ENCODE assay signal across 20 cellular contexts in genomic region chr22:49198705-49199084, GRCh38.
DNase-seq lines count a peak whose midpoint lies in the region; ATAC-seq and TF ChIP-seq lines count a peak whose summit lies in the region.
"Had no signal": no experiment of that assay in that cellular context is flagged by ENCODE, and none has a peak within 500 bp of the region (broad histone marks: within the 10 kb centered on the region; RNA-seq: fewer than 3 reads in every experiment).

No MANE protein-coding gene starts in this region.

- no peaks in the 10 kb centered on the region for H3K27me3 ChIP-seq in RWPE2 (ENCODE audit: insufficient read depth, poor library complexity, severe bottlenecking)
- H3K27me3 ChIP-seq in tibial artery = peaks cover 0 to 7% of the 10 kb centered on the region in 2 donors

- H3K4me1 ChIP-seq in RWPE2 (ENCODE audit: insufficient read depth, poor library complexity, severe bottlenecking) = no peaks in the 10 kb centered on the region
- no peaks in the 10 kb centered on the region for H3K4me1 ChIP-seq in tibial artery
- H3K4me1 ChIP-seq: HAP-1 had no signal

- no peak for ATAC-seq in RWPE2 (ENCODE audit: low read depth)
- no peak for ATAC-seq in GM21390 (IDR thresholded peaks at IDR 0.05; ENCODE audit: unreplicated experiment)
- no peak for ATAC-seq in HG03097 (IDR thresholded peaks at IDR 0.05; ENCODE audit: low FRiP score, unreplicated experiment)
- no peak for ATAC-seq in HG03135 (IDR thresholded peaks at IDR 0.05; ENCODE audit: unreplicated experiment)

- no peaks in the 10 kb centered on the region for H3K4me1 Mint-ChIP-seq in osteocyte (ENCODE audit: unreplicated experiment)

- DNase-seq in RWPE2 (ENCODE audit: low spot score) (peak; percentile 34), ecto neural progenitor cell (ENCODE audit: low spot score) (peak; percentile 15), osteocyte (ENCODE audit: extremely low spot score, unreplicated experiment) (peak; percentile 54), tibial artery (peak; percentile 16 to 47)
- DNase-seq: COR-L47; DMS79; Karpas-422; NCI-H1694; NCI-H2081; NCI-H2171; NCI-H345; NCI-H524; NCI-H774; NK-92 treated with Interleukin-12 subunit alpha and Interleukin-12 subunit beta, amount 100 ng/mL, for 24 hours had no signal

- no peaks in the 10 kb centered on the region for H3K36me3 Mint-ChIP-seq in osteocyte (ENCODE audit: unreplicated experiment)

- no peak for TF ChIP-seq CTCF in RWPE2 (IDR thresholded peaks at IDR 0.05; ENCODE audit: poor library complexity, severe bottlenecking)
- no peak for TF ChIP-seq CTCF in osteocyte (IDR thresholded peaks at IDR 0.05)
- no peak for TF ChIP-seq CTCF in tibial artery (IDR thresholded peaks at IDR 0.05)

- no peaks in the 10 kb centered on the region for H3K27me3 Mint-ChIP-seq in osteocyte (ENCODE audit: unreplicated experiment)

- no peaks in the 10 kb centered on the region for H3K9me3 ChIP-seq in RWPE2 (ENCODE audit: severe bottlenecking)
- no peaks in the 10 kb centered on the region for H3K9me3 ChIP-seq in tibial artery
- H3K9me3 ChIP-seq: HAP-1 had no signal

- no peak overlapping the region for H3K4me3 ChIP-seq in RWPE2 (ENCODE audit: severe bottlenecking)
- no peak overlapping the region for H3K4me3 ChIP-seq in tibial artery
- H3K4me3 ChIP-seq: HAP-1 had no signal

- no peak overlapping the region for H3K27ac Mint-ChIP-seq in osteocyte (ENCODE audit: unreplicated experiment)
- H3K27ac Mint-ChIP-seq: CD4-positive, alpha-beta T cell had no signal

- no peaks in the 10 kb centered on the region for H3K36me3 ChIP-seq in RWPE2 (ENCODE audit: low read depth)
- H3K36me3 ChIP-seq in tibial artery = no peaks in the 10 kb centered on the region
- H3K36me3 ChIP-seq: HAP-1 had no signal

- intact Hi-C loops in tibial artery (cut with DNase I; ENCODE audit: low total_unique reads) = no loop called here

- H3K9me3 Mint-ChIP-seq in osteocyte (ENCODE audit: unreplicated experiment) = no peaks in the 10 kb centered on the region
- H3K9me3 Mint-ChIP-seq: CD4-positive, alpha-beta T cell had no signal

- H3K4me3 Mint-ChIP-seq in osteocyte (ENCODE audit: unreplicated experiment) = no peak overlapping the region
- H3K4me3 Mint-ChIP-seq: CD4-positive, alpha-beta T cell had no signal

- H3K27ac ChIP-seq in RWPE2 (ENCODE audit: poor library complexity, severe bottlenecking) (no peak overlapping the region), tibial artery (no peak overlapping the region)
- H3K27ac ChIP-seq: RWPE1 had no signal
